Comparison of ENCODE assay signal across 1 cellular context in the genomic region with DNA sequence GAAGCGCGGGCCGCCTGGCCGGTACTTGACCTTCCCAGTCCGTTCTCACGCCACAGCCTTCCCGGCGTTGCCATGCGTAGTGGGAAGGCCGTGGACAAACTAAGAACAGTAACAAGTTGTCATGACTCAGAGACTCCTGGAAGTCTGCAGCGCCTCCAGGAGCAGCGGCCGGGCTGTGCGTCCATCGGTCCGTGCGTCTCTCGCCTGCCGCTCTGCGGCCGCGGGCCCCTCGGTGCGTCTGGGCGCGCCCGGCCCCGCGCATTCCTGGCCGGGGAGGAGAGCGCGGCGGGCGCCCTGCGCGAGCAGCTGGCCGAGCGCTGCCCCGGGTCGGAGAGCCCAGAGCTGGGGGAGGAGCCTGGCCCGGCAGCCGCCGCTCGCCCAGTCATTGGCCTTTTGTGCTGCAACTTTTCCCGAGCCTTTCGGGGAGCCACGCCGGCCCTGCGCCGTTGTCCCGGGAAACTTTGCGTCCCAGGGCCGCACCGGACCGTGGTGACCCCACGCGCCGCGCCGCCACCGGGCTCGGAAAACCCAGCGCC.
TF ChIP-seq lines count a peak whose summit lies in the region.

No MANE protein-coding gene starts in this region.

TF ChIP-seq in HepG2, 621 proteins besides CTCF, POLR2A, EP300 and RAD21 (continued from another document and continues in another):
- TF ChIP-seq UBTF (CRISPR knock-in tag; IDR thresholded peaks at IDR 0.05), result peak; percentile 98
- TF ChIP-seq ZXDC (CRISPR knock-in tag; IDR thresholded peaks at IDR 0.05), result peak; percentile 85
- TF ChIP-seq ZNF768 (CRISPR knock-in tag; IDR thresholded peaks at IDR 0.05), result peak; percentile 52
- peak; percentile 83 for TF ChIP-seq ZFY (CRISPR knock-in tag; IDR thresholded peaks at IDR 0.05)
- peak; percentile 42 for TF ChIP-seq HDAC2 (CRISPR knock-in tag; IDR thresholded peaks at IDR 0.05)
- TF ChIP-seq, protein P1, sequence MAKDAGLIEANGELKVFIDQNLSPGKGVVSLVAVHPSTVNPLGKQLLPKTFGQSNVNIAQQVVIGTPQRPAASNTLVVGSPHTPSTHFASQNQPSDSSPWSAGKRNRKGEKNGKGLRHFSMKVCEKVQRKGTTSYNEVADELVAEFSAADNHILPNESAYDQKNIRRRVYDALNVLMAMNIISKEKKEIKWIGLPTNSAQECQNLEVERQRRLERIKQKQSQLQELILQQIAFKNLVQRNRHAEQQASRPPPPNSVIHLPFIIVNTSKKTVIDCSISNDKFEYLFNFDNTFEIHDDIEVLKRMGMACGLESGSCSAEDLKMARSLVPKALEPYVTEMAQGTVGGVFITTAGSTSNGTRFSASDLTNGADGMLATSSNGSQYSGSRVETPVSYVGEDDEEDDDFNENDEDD (CRISPR knock-in tag; IDR thresholded peaks at IDR 0.05; ENCODE audit: borderline replicate concordance), result peak; percentile 55; the same call in 1 of the 2 replicates
- 0 out of 2 replicates have a peak, but pooled peaks have one; percentile 23 for TF ChIP-seq MXD4 (CRISPR knock-in tag; IDR thresholded peaks at IDR 0.05)
- TF ChIP-seq ZNF704 (CRISPR knock-in tag; IDR thresholded peaks at IDR 0.05; ENCODE audit: borderline replicate concordance), result peak; percentile 6; the same call in 1 of the 2 replicates
- TF ChIP-seq FOXA1 (IDR thresholded peaks at IDR 0.05), result no peak
- TF ChIP-seq FOXA1 (CRISPR knock-in tag; IDR thresholded peaks at IDR 0.05), result peak; percentile 5; the same call in 1 of the 2 replicates
- peak; percentile 8 for TF ChIP-seq HNRNPK (IDR thresholded peaks at IDR 0.05; ENCODE audit: low read depth, low read length, poor library complexity, severe bottlenecking)
- TF ChIP-seq ZFP37 (CRISPR knock-in tag; IDR thresholded peaks at IDR 0.05; ENCODE audit: borderline replicate concordance), result no peak
- TF ChIP-seq, protein P2, sequence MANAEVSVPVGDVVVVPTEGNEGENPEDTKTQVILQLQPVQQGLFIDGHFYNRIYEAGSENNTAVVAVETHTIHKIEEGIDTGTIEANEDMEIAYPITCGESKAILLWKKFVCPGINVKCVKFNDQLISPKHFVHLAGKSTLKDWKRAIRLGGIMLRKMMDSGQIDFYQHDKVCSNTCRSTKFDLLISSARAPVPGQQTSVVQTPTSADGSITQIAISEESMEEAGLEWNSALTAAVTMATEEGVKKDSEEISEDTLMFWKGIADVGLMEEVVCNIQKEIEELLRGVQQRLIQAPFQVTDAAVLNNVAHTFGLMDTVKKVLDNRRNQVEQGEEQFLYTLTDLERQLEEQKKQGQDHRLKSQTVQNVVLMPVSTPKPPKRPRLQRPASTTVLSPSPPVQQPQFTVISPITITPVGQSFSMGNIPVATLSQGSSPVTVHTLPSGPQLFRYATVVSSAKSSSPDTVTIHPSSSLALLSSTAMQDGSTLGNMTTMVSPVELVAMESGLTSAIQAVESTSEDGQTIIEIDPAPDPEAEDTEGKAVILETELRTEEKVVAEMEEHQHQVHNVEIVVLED (CRISPR knock-in tag; IDR thresholded peaks at IDR 0.05; ENCODE audit: borderline replicate concordance), result peak; percentile 12; the same call in 1 of the 2 replicates
- TF ChIP-seq, protein P3, sequence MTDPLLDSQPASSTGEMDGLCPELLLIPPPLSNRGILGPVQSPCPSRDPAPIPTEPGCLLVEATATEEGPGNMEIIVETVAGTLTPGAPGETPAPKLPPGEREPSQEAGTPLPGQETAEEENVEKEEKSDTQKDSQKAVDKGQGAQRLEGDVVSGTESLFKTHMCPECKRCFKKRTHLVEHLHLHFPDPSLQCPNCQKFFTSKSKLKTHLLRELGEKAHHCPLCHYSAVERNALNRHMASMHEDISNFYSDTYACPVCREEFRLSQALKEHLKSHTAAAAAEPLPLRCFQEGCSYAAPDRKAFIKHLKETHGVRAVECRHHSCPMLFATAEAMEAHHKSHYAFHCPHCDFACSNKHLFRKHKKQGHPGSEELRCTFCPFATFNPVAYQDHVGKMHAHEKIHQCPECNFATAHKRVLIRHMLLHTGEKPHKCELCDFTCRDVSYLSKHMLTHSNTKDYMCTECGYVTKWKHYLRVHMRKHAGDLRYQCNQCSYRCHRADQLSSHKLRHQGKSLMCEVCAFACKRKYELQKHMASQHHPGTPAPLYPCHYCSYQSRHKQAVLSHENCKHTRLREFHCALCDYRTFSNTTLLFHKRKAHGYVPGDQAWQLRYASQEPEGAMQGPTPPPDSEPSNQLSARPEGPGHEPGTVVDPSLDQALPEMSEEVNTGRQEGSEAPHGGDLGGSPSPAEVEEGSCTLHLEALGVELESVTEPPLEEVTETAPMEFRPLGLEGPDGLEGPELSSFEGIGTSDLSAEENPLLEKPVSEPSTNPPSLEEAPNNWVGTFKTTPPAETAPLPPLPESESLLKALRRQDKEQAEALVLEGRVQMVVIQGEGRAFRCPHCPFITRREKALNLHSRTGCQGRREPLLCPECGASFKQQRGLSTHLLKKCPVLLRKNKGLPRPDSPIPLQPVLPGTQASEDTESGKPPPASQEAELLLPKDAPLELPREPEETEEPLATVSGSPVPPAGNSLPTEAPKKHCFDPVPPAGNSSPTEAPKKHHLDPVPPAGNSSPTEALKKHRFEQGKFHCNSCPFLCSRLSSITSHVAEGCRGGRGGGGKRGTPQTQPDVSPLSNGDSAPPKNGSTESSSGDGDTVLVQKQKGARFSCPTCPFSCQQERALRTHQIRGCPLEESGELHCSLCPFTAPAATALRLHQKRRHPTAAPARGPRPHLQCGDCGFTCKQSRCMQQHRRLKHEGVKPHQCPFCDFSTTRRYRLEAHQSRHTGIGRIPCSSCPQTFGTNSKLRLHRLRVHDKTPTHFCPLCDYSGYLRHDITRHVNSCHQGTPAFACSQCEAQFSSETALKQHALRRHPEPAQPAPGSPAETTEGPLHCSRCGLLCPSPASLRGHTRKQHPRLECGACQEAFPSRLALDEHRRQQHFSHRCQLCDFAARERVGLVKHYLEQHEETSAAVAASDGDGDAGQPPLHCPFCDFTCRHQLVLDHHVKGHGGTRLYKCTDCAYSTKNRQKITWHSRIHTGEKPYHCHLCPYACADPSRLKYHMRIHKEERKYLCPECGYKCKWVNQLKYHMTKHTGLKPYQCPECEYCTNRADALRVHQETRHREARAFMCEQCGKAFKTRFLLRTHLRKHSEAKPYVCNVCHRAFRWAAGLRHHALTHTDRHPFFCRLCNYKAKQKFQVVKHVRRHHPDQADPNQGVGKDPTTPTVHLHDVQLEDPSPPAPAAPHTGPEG (CRISPR knock-in tag; IDR thresholded peaks at IDR 0.05), result peak; percentile 69
- peak; percentile 30; the same call in 1 of the 2 replicates for TF ChIP-seq ZKSCAN8 (CRISPR knock-in tag; IDR thresholded peaks at IDR 0.05; ENCODE audit: borderline replicate concordance)
- no peak for TF ChIP-seq HNF1A (IDR thresholded peaks at IDR 0.05; ENCODE audit: low read depth)
- 0 out of 2 replicates have a peak, but pooled peaks have one; percentile 17 for TF ChIP-seq HNF1A (CRISPR knock-in tag; IDR thresholded peaks at IDR 0.05; ENCODE audit: borderline replicate concordance)
- peak; percentile 5; the same call in 1 of the 2 replicates for TF ChIP-seq ZNF747 (CRISPR knock-in tag; IDR thresholded peaks at IDR 0.05; ENCODE audit: borderline replicate concordance)
- no peak for TF ChIP-seq USF2 (IDR thresholded peaks at IDR 0.05; ENCODE audit: low read depth, low read length)
- no peak for TF ChIP-seq USF2 (CRISPR knock-in tag; IDR thresholded peaks at IDR 0.05; ENCODE audit: borderline replicate concordance)
- TF ChIP-seq POGK (CRISPR knock-in tag; conservative IDR thresholded peaks at IDR 0.05), result peak; percentile 26; the same call in 1 of the 2 replicates
- 0 out of 2 replicates have a peak, but pooled peaks have one; percentile 11 for TF ChIP-seq ZC3H13 (CRISPR knock-in tag; IDR thresholded peaks at IDR 0.05)
